ENCODE assay signal across 7 cellular contexts in the genomic region with DNA sequence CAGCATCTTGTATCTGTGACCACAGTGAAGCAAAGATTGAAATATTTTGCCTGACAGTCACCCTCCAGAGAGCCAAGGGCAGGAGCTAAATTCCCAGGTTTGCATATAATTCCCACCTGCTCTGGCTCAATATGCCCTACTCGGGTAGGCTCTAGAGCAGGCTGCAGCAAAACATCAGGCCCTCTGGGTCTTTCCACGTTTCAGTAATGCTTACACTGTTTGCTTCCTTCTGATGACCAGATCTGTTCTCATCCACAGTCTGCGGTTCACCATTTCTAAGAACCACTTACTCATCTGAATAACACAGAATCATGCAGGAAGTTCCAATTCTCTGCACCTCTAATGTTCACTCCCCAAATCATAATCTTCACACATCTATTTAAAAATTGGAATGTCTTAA.
DNase-seq lines count a peak whose midpoint lies in the region; ATAC-seq and TF ChIP-seq lines count a peak whose summit lies in the region.

No MANE protein-coding gene starts in this region.

- WGBS in hepatocyte (ENCODE audit: low lambda C conversion rate, missing lambda C conversion rate) = 72% methylated on average over 3 of the region's 3 CpGs

- peaks cover 2% of the 10 kb centered on the region for H3K4me1 ChIP-seq in hepatocyte (ENCODE audit: insufficient read depth)

- ATAC-seq in GM18909 (IDR thresholded peaks at IDR 0.05; ENCODE audit: poor library complexity, unreplicated experiment) (peak; percentile 95), HG03045 (IDR thresholded peaks at IDR 0.05; ENCODE audit: unreplicated experiment) (peak; percentile 97), WTC11 (peak; percentile 50), esophagus mucosa (peak; percentile 48)

- CTCF ChIA-PET in WTC11 (lab: Charles Lee) = no interaction called here

- peaks cover 34% of the 10 kb centered on the region for H3K4me1 Mint-ChIP-seq in WTC11

- no peak overlapping the region for H3K27ac ChIP-seq in hepatocyte

- H3K27me3 ChIP-seq in hepatocyte = no peaks in the 10 kb centered on the region

- H3K79me2 ChIP-seq in hepatocyte = peaks cover 97% of the 10 kb centered on the region

- no peak overlapping the region for H3K4me3 ChIP-seq in hepatocyte

- no peaks in the 10 kb centered on the region for H3K36me3 Mint-ChIP-seq in WTC11

- H3K27ac Mint-ChIP-seq in WTC11 = no peak overlapping the region

- no peaks in the 10 kb centered on the region for H3K9me3 ChIP-seq in hepatocyte (ENCODE audit: low read depth)

- H3K9me3 Mint-ChIP-seq in WTC11 = no peaks in the 10 kb centered on the region

- TF ChIP-seq CTCF in WTC11 (IDR thresholded peaks at IDR 0.05) = no peak
- no peak for TF ChIP-seq CTCF in hepatocyte (IDR thresholded peaks at IDR 0.05; ENCODE audit: poor library complexity)

- DNase-seq in WTC11 (ENCODE audit: low spot score) = no peak
- peak; percentile 9 for DNase-seq in stimulated activated naive CD4-positive, alpha-beta T cell treated with Interleukin-2 at 50 U/mL for 16 hours (lab: John Stamatoyannopoulos, UW)
- no peak for DNase-seq in hepatocyte (ENCODE audit: low spot score)
- DNase-seq in T1000 (lab: John Stamatoyannopoulos, UW) = no peak

- H4K20me1 ChIP-seq in hepatocyte (ENCODE audit: insufficient read depth, poor library complexity, severe bottlenecking) = peaks cover 35% of the 10 kb centered on the region

- no peaks in the 10 kb centered on the region for H3K27me3 Mint-ChIP-seq in WTC11 (ENCODE audit: low read depth)

- H3K4me3 Mint-ChIP-seq in WTC11 = no peak overlapping the region

- POLR2A ChIA-PET in WTC11 (lab: Charles Lee) = interaction anchor here (0.6 kb wide), 1 partner anchor 572 kb away, joined by 3 read pairs; no protein-coding TSS in a partner anchor

- H2AFZ ChIP-seq in hepatocyte = no peak overlapping the region

- H3K36me3 ChIP-seq in hepatocyte (replicated peaks; ENCODE audit: insufficient read depth, low read depth) = no peaks in the 10 kb centered on the region

- no peak overlapping the region for H3K4me2 ChIP-seq in hepatocyte

- H3K9me2 ChIP-seq in hepatocyte (replicated peaks; ENCODE audit: insufficient read depth) = no peaks in the 10 kb centered on the region

TF ChIP-seq in WTC11, 78 proteins besides CTCF, POLR2A, EP300 and RAD21:
- TF ChIP-seq, protein P1, sequence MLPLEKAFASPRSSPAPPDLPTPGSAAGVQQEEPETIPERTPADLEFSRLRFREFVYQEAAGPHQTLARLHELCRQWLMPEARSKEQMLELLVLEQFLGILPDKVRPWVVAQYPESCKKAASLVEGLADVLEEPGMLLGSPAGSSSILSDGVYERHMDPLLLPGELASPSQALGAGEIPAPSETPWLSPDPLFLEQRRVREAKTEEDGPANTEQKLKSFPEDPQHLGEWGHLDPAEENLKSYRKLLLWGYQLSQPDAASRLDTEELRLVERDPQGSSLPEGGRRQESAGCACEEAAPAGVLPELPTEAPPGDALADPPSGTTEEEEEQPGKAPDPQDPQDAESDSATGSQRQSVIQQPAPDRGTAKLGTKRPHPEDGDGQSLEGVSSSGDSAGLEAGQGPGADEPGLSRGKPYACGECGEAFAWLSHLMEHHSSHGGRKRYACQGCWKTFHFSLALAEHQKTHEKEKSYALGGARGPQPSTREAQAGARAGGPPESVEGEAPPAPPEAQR (CRISPR knock-in tag; IDR thresholded peaks at IDR 0.05) = no peak
- TF ChIP-seq ZNF138 (CRISPR knock-in tag; conservative IDR thresholded peaks at IDR 0.05) = no peak
